Comparison of ENCODE assay signal across 9 cellular contexts in genomic region chr7:154071833-154072232, GRCh38. TPM values are rescaled to one million over a fixed set of nuclear protein-coding genes. Genes with fewer than 3 reads are reported as not detected.
DNase-seq lines count a peak whose midpoint lies in the region; ATAC-seq and TF ChIP-seq lines count a peak whose summit lies in the region.
"Not testable (repeated sequence)": the region's sequence is repeated elsewhere in the genome, so short reads cannot be mapped to it uniquely, and the experiment has no call there.
"Had no signal": no experiment of that assay in that cellular context is flagged by ENCODE, and none has a peak within 500 bp of the region (broad histone marks: within the 10 kb centered on the region; RNA-seq: fewer than 3 reads in every experiment).

No MANE protein-coding gene starts in this region.

- H3K27ac ChIP-seq in Karpas-422 (ENCODE audit: low read length); Panc1 (ENCODE audit: low read length); brain microvascular endothelial cell; neural progenitor cell: not testable (repeated sequence)

- intact Hi-C loops in Panc1 (cut with micrococcal nuclease; ENCODE audit: unreplicated experiment), result loop anchor here (5.0 kb wide), 1 partner anchor 430 kb away; no protein-coding TSS in a partner anchor
- intact Hi-C loops in left ventricle myocardium superior (cut with micrococcal nuclease), result not testable (repeated sequence)

- ATAC-seq in Panc1 (peak; percentile 74; the same call in 1 of the 2 replicates), left ventricle myocardium superior (peak; percentile 50)

- not testable (repeated sequence) for H3K4me3 Mint-ChIP-seq in neural progenitor cell

- not testable (repeated sequence) for BruUV-seq in Panc1 (replicated peaks; lab: Mats Ljungman, UMichigan)

- not testable (repeated sequence) for H3K36me3 Mint-ChIP-seq in neural progenitor cell

- POLR2A ChIA-PET in Panc1 (lab: Charles Lee), result not testable (repeated sequence)

- H3K9me3 ChIP-seq in Karpas-422 (ENCODE audit: low read length); Panc1 (ENCODE audit: control insufficient read depth, insufficient read depth, low read depth, low read length); neural progenitor cell (ENCODE audit: low read depth): not testable (repeated sequence)

- not testable (repeated sequence) for H3K9ac ChIP-seq in Karpas-422 (ENCODE audit: low read length); neural progenitor cell

- H3K27ac Mint-ChIP-seq in neural progenitor cell, result not testable (repeated sequence)

- not testable (repeated sequence) for H3K4me3 ChIP-seq in Karpas-422 (ENCODE audit: low read length); Panc1 (ENCODE audit: low read depth in 2 of 2, low read length in 2 of 2); brain microvascular endothelial cell (ENCODE audit: low read depth, low read length); neural progenitor cell

- DNase-seq in ELR (ENCODE audit: low read depth) (peak; percentile 0), Karpas-422 (peak; percentile 71), NCI-H2107 (lab: John Stamatoyannopoulos, UW) (peak; percentile 74), Panc1 (ENCODE audit: low read depth, low spot score) (peak; percentile 2), brain microvascular endothelial cell (peak; percentile 1), neural progenitor cell (ENCODE audit: low spot score) (peak; percentile 59)
- DNase-seq in left ventricle myocardium superior, result not testable (repeated sequence)

- H3K4me1 Mint-ChIP-seq in neural progenitor cell, result peaks cover 13% of the 10 kb centered on the region

- H3K79me2 ChIP-seq in Karpas-422 (ENCODE audit: low read length); neural progenitor cell (ENCODE audit: low read depth): not testable (repeated sequence)

- CTCF ChIA-PET in Panc1 (lab: Charles Lee), result not testable (repeated sequence)

- TF ChIP-seq CTCF in Panc1 (IDR thresholded peaks at IDR 0.05) (peak; percentile 61), neural progenitor cell (IDR thresholded peaks at IDR 0.05) (peak; percentile 70)
- not testable (repeated sequence) for TF ChIP-seq CTCF in brain microvascular endothelial cell (IDR thresholded peaks at IDR 0.05; ENCODE audit: low read depth, low read length, missing control alignments)

- H3F3A ChIP-seq in neural progenitor cell (ENCODE audit: low read depth), result not testable (repeated sequence)

- not testable (repeated sequence) for H3K27me3 ChIP-seq in Karpas-422 (ENCODE audit: low read length); Panc1 (ENCODE audit: control insufficient read depth, insufficient read depth, low read length); brain microvascular endothelial cell (replicated peaks); neural progenitor cell

- H3K36me3 ChIP-seq in Karpas-422 (ENCODE audit: insufficient read depth, low read length); Panc1 (ENCODE audit: control insufficient read depth, insufficient read depth, low read length); brain microvascular endothelial cell (replicated peaks); neural progenitor cell: not testable (repeated sequence)

- not testable (repeated sequence) for H4K20me1 ChIP-seq in Karpas-422 (ENCODE audit: insufficient read depth, low read depth, low read length); neural progenitor cell (ENCODE audit: low read depth)

- H3K27me3 Mint-ChIP-seq in neural progenitor cell (ENCODE audit: insufficient read depth, low read depth), result not testable (repeated sequence)

- H2AFZ ChIP-seq in Karpas-422 (ENCODE audit: low read length); neural progenitor cell (replicated peaks): not testable (repeated sequence)

- not testable (repeated sequence) for H3K4me2 ChIP-seq in Karpas-422 (ENCODE audit: low read depth, low read length, poor library complexity, severe bottlenecking)
- H3K4me2 ChIP-seq in neural progenitor cell, result peak overlapping the region; percentile 5

- in situ Hi-C loops in Panc1 (cut with HindIII; ENCODE audit: low pct_unique_long_range_greater_than_20kb, low sequenced_read_pairs); brain microvascular endothelial cell (cut with HindIII; ENCODE audit: low pct_ligation_motif_present, low sequenced_read_pairs): not testable (repeated sequence)

- not testable (repeated sequence) for H3K9me2 ChIP-seq in Karpas-422 (replicated peaks; ENCODE audit: insufficient read depth, low read length)

- not testable (repeated sequence) for H3K4me1 ChIP-seq in Karpas-422 (ENCODE audit: low read length); Panc1 (ENCODE audit: control insufficient read depth, insufficient read depth, low read length); neural progenitor cell

- not testable (repeated sequence) for H3K9me3 Mint-ChIP-seq in neural progenitor cell

RNA-seq across cellular contexts. Expression of gene DPP6, which starts 19.6 kb away (rescaled TPM):
- total RNA-seq in Karpas-422 (2014; rRNA removed; shearing (Covaris generic); ENCODE audit: low replicate concordance), result not detected in 2 replicates
- not detected for total RNA-seq in Panc1 (2021; ENCODE audit: unreplicated experiment)
- not detected for polyA plus RNA-seq in Panc1 (2012; ENCODE audit: insufficient read length)
- not detected for total RNA-seq in left ventricle myocardium superior
- 0.39 and 0.90 TPM in 2 replicates for total RNA-seq in neural progenitor cell (ENCODE audit: low replicate concordance)
- total RNA-seq: endothelial cell of umbilical vein, osteocyte had no signal
- polyA plus RNA-seq: endothelial cell of umbilical vein had no signal
